ENCODE assay signal across 13 cellular contexts in the genomic region with DNA sequence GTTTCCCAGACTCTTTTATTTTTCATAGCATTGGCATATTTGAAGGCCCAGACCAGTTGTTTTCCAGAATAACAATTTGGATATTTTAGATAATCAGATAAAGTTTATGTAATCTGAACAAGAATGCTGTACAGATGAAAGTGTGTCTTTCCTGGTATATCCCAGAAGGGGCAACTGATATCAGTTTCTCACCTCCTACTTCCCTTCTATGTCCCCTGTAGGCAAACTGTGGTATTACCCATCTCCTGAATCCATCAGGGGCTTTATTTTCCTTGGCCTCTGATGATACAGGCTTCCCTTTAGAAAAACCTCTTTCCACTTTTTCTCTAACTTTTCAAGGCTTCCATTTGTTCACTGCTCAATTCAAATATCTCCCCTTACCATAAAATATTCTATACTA.
A peak's percentile ranks its signal among the peaks of the same experiment; 100 is the strongest.
DNase-seq lines count a peak whose midpoint lies in the region; ATAC-seq and TF ChIP-seq lines count a peak whose summit lies in the region.
"Had no signal": no experiment of that assay in that cellular context is flagged by ENCODE, and none has a peak within 500 bp of the region (broad histone marks: within the 10 kb centered on the region; RNA-seq: fewer than 3 reads in every experiment).

No MANE protein-coding gene starts in this region.

- no peaks in the 10 kb centered on the region for H3K27me3 ChIP-seq in rectal smooth muscle tissue (ENCODE audit: control insufficient read depth, insufficient read depth, low read length)
- H3K27me3 ChIP-seq: body of pancreas, SJSA1 had no signal

- no peak overlapping the region for H3K4me3 ChIP-seq in epithelial cell of proximal tubule (ENCODE audit: low read depth, low read length)
- no peak overlapping the region for H3K4me3 ChIP-seq in rectal smooth muscle tissue (ENCODE audit: low read length)
- H3K4me3 ChIP-seq: body of pancreas, mucosa of descending colon, SJSA1 had no signal

- no peaks in the 10 kb centered on the region for H3K36me3 ChIP-seq in rectal smooth muscle tissue (ENCODE audit: control insufficient read depth, insufficient read depth, low read length)
- H3K36me3 ChIP-seq: SJSA1 had no signal

- DNase-seq in NAMALWA (ENCODE audit: low spot score), result peak; percentile 27
- no peak for DNase-seq in epithelial cell of proximal tubule (ENCODE audit: low read depth)
- no peak for DNase-seq in GM19240 (ENCODE audit: insufficient read length, low spot score)
- no peak for DNase-seq in globus pallidus (ENCODE audit: low spot score)
- DNase-seq: activated CD4-positive, alpha-beta T cell treated with anti-CD3 and anti-CD28 coated beads for 48 hours; body of pancreas; mucosa of descending colon; right cardiac atrium had no signal

- ATAC-seq in HG03457 (IDR thresholded peaks at IDR 0.05; ENCODE audit: unreplicated experiment) (no peak), HG03521 (IDR thresholded peaks at IDR 0.05; ENCODE audit: unreplicated experiment) (no peak)
- ATAC-seq: body of pancreas, mucosa of descending colon, right cardiac atrium had no signal

- peak overlapping the region; percentile 71 for H3K27ac ChIP-seq in rectal smooth muscle tissue (ENCODE audit: low read depth, low read length)
- H3K27ac ChIP-seq: SJSA1 had no signal

- TF ChIP-seq CTCF in GM12874 (IDR thresholded peaks at IDR 0.05; ENCODE audit: insufficient read depth, low read depth, low read length), result peak; percentile 28; the same call in 1 of the 2 replicates
- peak; percentile 39 for TF ChIP-seq CTCF in epithelial cell of proximal tubule (conservative IDR thresholded peaks at IDR 0.05; ENCODE audit: low read depth, low read length)

- no peak overlapping the region for H3K9ac ChIP-seq in rectal smooth muscle tissue (ENCODE audit: low read length)

- H3K4me1 ChIP-seq in rectal smooth muscle tissue (ENCODE audit: control insufficient read depth, insufficient read depth, low read length), result peaks cover 35% of the 10 kb centered on the region
- H3K4me1 ChIP-seq: SJSA1 had no signal
